Comparison of ENCODE assay signal across 18 cellular contexts in genomic region chr10:70499829-70500167, GRCh38. TPM values are rescaled to one million over a fixed set of nuclear protein-coding genes. Genes with fewer than 3 reads are reported as not detected.
DNase-seq lines count a peak whose midpoint lies in the region; ATAC-seq, FAIRE-seq and TF ChIP-seq lines count a peak whose summit lies in the region.
"Had no signal": no experiment of that assay in that cellular context is flagged by ENCODE, and none has a peak within 500 bp of the region (broad histone marks: within the 10 kb centered on the region; RNA-seq: fewer than 3 reads in every experiment).

No MANE protein-coding gene starts in this region.

- no peak for TF ChIP-seq POLR2A in HepG2 (IDR thresholded peaks at IDR 0.05; ENCODE audit: insufficient read depth in 1 of 2, low read depth in 2 of 2, low read length in 2 of 2)

- peaks cover 0 to 13% (median 0%) of the 10 kb centered on the region in 4 donors for H3K4me1 ChIP-seq in liver (ENCODE audit: control insufficient read depth in 4 of 4, insufficient read depth in 4 of 4, low read length in 3 of 4)
- H3K4me1 ChIP-seq in HepG2 (ENCODE audit: insufficient read depth, low read length) = peaks cover 29% of the 10 kb centered on the region
- H3K4me1 ChIP-seq: SJSA1 had no signal

- H3K4me3 Mint-ChIP-seq in nephron progenitor cell = no peak overlapping the region
- H3K4me3 Mint-ChIP-seq: activated naive CD4-positive, alpha-beta T cell treated with anti-CD3 and anti-CD28 coated beads, Interleukin-2, amount 50 U/mL, for 24 hours had no signal

- H2AFZ ChIP-seq in HepG2 (ENCODE audit: low read length) = no peak overlapping the region
- H2AFZ ChIP-seq: GM23248 had no signal

- TF ChIP-seq CTCF in liver (IDR thresholded peaks at IDR 0.05; ENCODE audit: low read depth, low read length, missing input control) (no peak), HepG2 (CRISPR knock-in tag; IDR thresholded peaks at IDR 0.05) (no peak), bronchial epithelial cell (IDR thresholded peaks at IDR 0.05; ENCODE audit: insufficient read depth, low read length, severe bottlenecking) (no peak), nephron progenitor cell (IDR thresholded peaks at IDR 0.05) (no peak)

- H3K27ac Mint-ChIP-seq in nephron progenitor cell = peak overlapping the region; percentile 77
- H3K27ac Mint-ChIP-seq: activated naive CD4-positive, alpha-beta T cell treated with anti-CD3 and anti-CD28 coated beads, Interleukin-2, amount 50 U/mL, for 24 hours had no signal

- no peaks in the 10 kb centered on the region for H3K9me3 Mint-ChIP-seq in nephron progenitor cell
- H3K9me3 Mint-ChIP-seq: activated naive CD4-positive, alpha-beta T cell treated with anti-CD3 and anti-CD28 coated beads, Interleukin-2, amount 50 U/mL, for 24 hours; natural killer cell treated with Interleukin-12 subunit alpha and Interleukin-12 subunit beta and Interleukin-15 and Interleukin-18, amount 100 ng/mL, for 72 hours had no signal

- in situ Hi-C loops in HepG2 (cut with HindIII; ENCODE audit: extremely low pct_ligation_motif_present, low pct_unique_long_range_greater_than_20kb) = no loop called here

- H3K79me2 ChIP-seq in HepG2 (ENCODE audit: insufficient read depth, low read length) = no peaks in the 10 kb centered on the region

- H3K4me3 ChIP-seq in liver (ENCODE audit: low read depth in 1 of 3, low read length in 3 of 3) (no peak overlapping the region), HepG2 (replicated peaks in 1 of 3; ENCODE audit: insufficient read depth in 1 of 3, low read depth in 2 of 3, low read length in 3 of 3) (no peak overlapping the region), bronchial epithelial cell (ENCODE audit: low read depth, low read length) (no peak overlapping the region)
- H3K4me3 ChIP-seq: GM23248, SJSA1 had no signal

- H3K9me3 ChIP-seq in liver (ENCODE audit: control insufficient read depth in 4 of 4, low read length in 3 of 4) (no peaks in the 10 kb centered on the region), HepG2 (ENCODE audit: low read length) (no peaks in the 10 kb centered on the region)
- H3K9me3 ChIP-seq: SJSA1 had no signal

- ATAC-seq in HepG2 = no peak; the same call in 2 of the 3 replicates

- H4K20me1 ChIP-seq in HepG2 (ENCODE audit: insufficient read depth, low read length) = no peaks in the 10 kb centered on the region

- H3K9ac ChIP-seq in liver (ENCODE audit: low read depth in 1 of 2, low read length in 2 of 2) = no peak overlapping the region
- no peak overlapping the region for H3K9ac ChIP-seq in HepG2 (ENCODE audit: insufficient read depth, low read depth, low read length)
- H3K9ac ChIP-seq: GM23248 had no signal

- H3K4me2 ChIP-seq in HepG2 (ENCODE audit: low read depth, low read length) = no peak overlapping the region

- H3K36me3 Mint-ChIP-seq in nephron progenitor cell (ENCODE audit: low read depth) = no peaks in the 10 kb centered on the region
- H3K36me3 Mint-ChIP-seq: activated naive CD4-positive, alpha-beta T cell treated with anti-CD3 and anti-CD28 coated beads, Interleukin-2, amount 50 U/mL, for 24 hours; natural killer cell treated with Interleukin-12 subunit alpha and Interleukin-12 subunit beta and Interleukin-15 and Interleukin-18, amount 100 ng/mL, for 72 hours had no signal

- peaks cover 66% of the 10 kb centered on the region for H3K4me1 Mint-ChIP-seq in nephron progenitor cell

- CTCF ChIA-PET in HepG2 (lab: Yijun Ruan, JAX; ENCODE audit: low intra/inter-chr PET ratio, low total read pairs) = no interaction called here

- DNase-seq in HepG2 (ENCODE audit: low spot score) (no peak), bronchial epithelial cell (ENCODE audit: low read depth) (no peak), nephron progenitor cell (no peak), NCI-H524 treated with DMSO at 0.1 percent for 48 hours (lab: John Stamatoyannopoulos, UW) (no peak), RCC 7860 (ENCODE audit: low spot score) (no peak), NCI-H146 treated with DMSO at 0.1 percent for 48 hours (lab: John Stamatoyannopoulos, UW; ENCODE audit: unreplicated experiment) (no peak), AG08395 (ENCODE audit: low spot score) (no peak)
- DNase-seq: activated CD8-positive, alpha-beta memory T cell treated with anti-CD3 and anti-CD28 coated beads for 24 hours; GM23248; NCI-H1436; small intestine had no signal

- POLR2A ChIA-PET in HepG2 (lab: Yijun Ruan, JAX) = no interaction called here

- H3K36me3 ChIP-seq in liver (ENCODE audit: control insufficient read depth in 4 of 4, insufficient read depth in 3 of 4, low read depth in 1 of 4, low read length in 3 of 4) (no peaks in the 10 kb centered on the region), HepG2 (replicated peaks in 1 of 2; ENCODE audit: control insufficient read depth in 1 of 2, insufficient read depth in 2 of 2, low read length in 2 of 2) (no peaks in the 10 kb centered on the region), bronchial epithelial cell (ENCODE audit: control insufficient read depth, insufficient read depth, low read length) (no peaks in the 10 kb centered on the region)
- H3K36me3 ChIP-seq: SJSA1 had no signal

- 75% methylated on average over 4 of the region's 4 CpGs for WGBS in liver
- WGBS in HepG2 (ENCODE audit: low lambda C conversion rate) = 42% methylated on average over 3 of the region's 4 CpGs

- FAIRE-seq in HepG2 (lab: Jason Lieb, UNC) (no peak), bronchial epithelial cell (lab: Jason Lieb, UNC) (peak; percentile 28), RCC 7860 (lab: Jason Lieb, UNC) (no peak)
- FAIRE-seq: colon, islet of Langerhans, small intestine, urothelium cell line had no signal

- TF ChIP-seq EP300 in HepG2 (IDR thresholded peaks at IDR 0.05; ENCODE audit: low read depth in 2 of 2, low read length in 2 of 2) (no peak), HepG2 (CRISPR knock-in tag; IDR thresholded peaks at IDR 0.05; ENCODE audit: borderline replicate concordance) (no peak)

- intact Hi-C loops in HepG2 (cut with micrococcal nuclease; ENCODE audit: unreplicated experiment) = no loop called here

- TF ChIP-seq RAD21 in liver (IDR thresholded peaks at IDR 0.05) (no peak), HepG2 (CRISPR knock-in tag; IDR thresholded peaks at IDR 0.05) (no peak)

- peaks cover 6% of the 10 kb centered on the region for H3K27me3 Mint-ChIP-seq in nephron progenitor cell (ENCODE audit: low read depth, poor library complexity)
- H3K27me3 Mint-ChIP-seq: activated naive CD4-positive, alpha-beta T cell treated with anti-CD3 and anti-CD28 coated beads, Interleukin-2, amount 50 U/mL, for 24 hours; natural killer cell treated with Interleukin-12 subunit alpha and Interleukin-12 subunit beta and Interleukin-15 and Interleukin-18, amount 100 ng/mL, for 72 hours had no signal

- no peaks in the 10 kb centered on the region for H3K27me3 ChIP-seq in liver (ENCODE audit: control insufficient read depth in 4 of 4, insufficient read depth in 4 of 4, low read length in 3 of 4)
- peaks cover 2 to 20% of the 10 kb centered on the region in 2 experiments; a peak in 3 of 5 replicates for H3K27me3 ChIP-seq in HepG2 (ENCODE audit: control insufficient read depth in 1 of 2, insufficient read depth in 2 of 2, low read length in 2 of 2)
- H3K27me3 ChIP-seq in bronchial epithelial cell (ENCODE audit: control insufficient read depth, insufficient read depth, low read length) = peaks cover 5% of the 10 kb centered on the region

- H3K27ac ChIP-seq in liver (ENCODE audit: low read depth in 1 of 2, low read length in 2 of 2) (peak overlapping the region; percentile 8 to 15), HepG2 (ENCODE audit: extremely low read length, insufficient read depth, low read length) (no peak overlapping the region)
- H3K27ac ChIP-seq: GM23248, SJSA1 had no signal

- no TSS peak for BruUV-seq in HepG2 (replicated peaks; lab: Mats Ljungman, UMichigan)

RNA-seq across cellular contexts. Expression of gene PALD1, which starts 21.2 kb away (rescaled TPM):
- total RNA-seq in liver (1 to 10 TPM; 1.7 to 4.2 TPM), HepG2 (2016; rRNA removed; fragmentation: Illumina TruSeq; extraction: Trizol) (0.06 and 0.07 TPM in 2 replicates), bronchial epithelial cell (0.13 TPM in 1 of 2 replicates, not detected in the other)
- polyA plus RNA-seq in liver (1 to 10 TPM in 1 of 2 donors, under 1 TPM in 1; 0.72 to 1.1 TPM), HepG2 (2011; rRNA removed) (0.08 and 0.09 TPM in 2 replicates)
- total RNA-seq in HepG2 (2016; cell fraction: cytosol; rRNA removed; fragmentation: Illumina TruSeq; extraction: Trizol; ENCODE audit: low read depth) = not detected in 2 replicates
- 0.04 TPM in 1 of 2 replicates, not detected in the other for total RNA-seq in HepG2 (2016; cell fraction: insoluble cytoplasmic fraction; rRNA removed; fragmentation: Illumina TruSeq; extraction: Trizol)
- 0.03 TPM in 2 replicates for total RNA-seq in HepG2 (2016; cell fraction: membrane; rRNA removed; fragmentation: Illumina TruSeq; extraction: Trizol)
- total RNA-seq in HepG2 (2016; cell fraction: nucleus; rRNA removed; fragmentation: Illumina TruSeq; extraction: Trizol) = not detected in 2 replicates
- 0.08 TPM in 2 replicates for polyA plus RNA-seq in HepG2 (2011; cell fraction: cytosol; rRNA removed)
- polyA plus RNA-seq in HepG2 (2011; cell fraction: nucleus; rRNA removed) = 0.43 and 0.50 TPM in 2 replicates
- polyA plus RNA-seq in HepG2 (2012) = 0.11 TPM in 1 of 2 replicates, not detected in the other
- polyA plus RNA-seq in HepG2 (2016; cell fraction: cytosol; fragmentation: Illumina TruSeq; extraction: Trizol; ENCODE audit: low read depth) = not detected in 2 replicates
- not detected in 2 replicates for polyA plus RNA-seq in HepG2 (2016; cell fraction: insoluble cytoplasmic fraction; fragmentation: Illumina TruSeq; extraction: Trizol; ENCODE audit: low read depth)
- polyA plus RNA-seq in HepG2 (2016; cell fraction: membrane; fragmentation: Illumina TruSeq; extraction: Trizol; ENCODE audit: low read depth) = not detected in 2 replicates
- not detected in 2 replicates for polyA plus RNA-seq in HepG2 (2016; cell fraction: nucleus; fragmentation: Illumina TruSeq; extraction: Trizol; ENCODE audit: insufficient read depth, low read depth)
- polyA minus RNA-seq in HepG2 (2011; rRNA and poly(A)+ RNA removed; ENCODE audit: low replicate concordance) = 0.05 and 0.52 TPM in 2 replicates
- not detected in 2 replicates for polyA minus RNA-seq in HepG2 (2011; cell fraction: cytosol; rRNA and poly(A)+ RNA removed)
- polyA minus RNA-seq in HepG2 (2011; cell fraction: nucleus; rRNA and poly(A)+ RNA removed) = 0.12 TPM in 1 of 2 replicates, not detected in the other
- total RNA-seq: GM23248, SJSA1 had no signal
- polyA plus RNA-seq: GM23248 had no signal

RNA-seq across cellular contexts. Expression of gene NODAL, which starts 58.3 kb away (rescaled TPM):
- total RNA-seq in liver (not detected), HepG2 (2016; rRNA removed; fragmentation: Illumina TruSeq; extraction: Trizol) (0.24 TPM in 1 of 2 replicates, not detected in the other), bronchial epithelial cell (under 0.01 TPM in 1 of 2 replicates, not detected in the other)
- polyA plus RNA-seq in liver (not detected), HepG2 (2011; rRNA removed) (not detected in 2 replicates)
- not detected in 2 replicates for total RNA-seq in HepG2 (2016; cell fraction: cytosol; rRNA removed; fragmentation: Illumina TruSeq; extraction: Trizol; ENCODE audit: low read depth)
- total RNA-seq in HepG2 (2016; cell fraction: insoluble cytoplasmic fraction; rRNA removed; fragmentation: Illumina TruSeq; extraction: Trizol) = not detected in 2 replicates
- 0.17 TPM in 1 of 2 replicates, not detected in the other for total RNA-seq in HepG2 (2016; cell fraction: membrane; rRNA removed; fragmentation: Illumina TruSeq; extraction: Trizol)
- total RNA-seq in HepG2 (2016; cell fraction: nucleus; rRNA removed; fragmentation: Illumina TruSeq; extraction: Trizol) = not detected in 2 replicates
- polyA plus RNA-seq in HepG2 (2011; cell fraction: cytosol; rRNA removed) = not detected in 2 replicates
- polyA plus RNA-seq in HepG2 (2011; cell fraction: nucleus; rRNA removed) = not detected in 2 replicates
- polyA plus RNA-seq in HepG2 (2012) = not detected in 2 replicates
- not detected in 2 replicates for polyA plus RNA-seq in HepG2 (2016; cell fraction: cytosol; fragmentation: Illumina TruSeq; extraction: Trizol; ENCODE audit: low read depth)
- not detected in 2 replicates for polyA plus RNA-seq in HepG2 (2016; cell fraction: insoluble cytoplasmic fraction; fragmentation: Illumina TruSeq; extraction: Trizol; ENCODE audit: low read depth)
- not detected in 2 replicates for polyA plus RNA-seq in HepG2 (2016; cell fraction: membrane; fragmentation: Illumina TruSeq; extraction: Trizol; ENCODE audit: low read depth)
- not detected in 2 replicates for polyA plus RNA-seq in HepG2 (2016; cell fraction: nucleus; fragmentation: Illumina TruSeq; extraction: Trizol; ENCODE audit: insufficient read depth, low read depth)
- not detected in 2 replicates for polyA minus RNA-seq in HepG2 (2011; rRNA and poly(A)+ RNA removed; ENCODE audit: low replicate concordance)
- not detected in 2 replicates for polyA minus RNA-seq in HepG2 (2011; cell fraction: cytosol; rRNA and poly(A)+ RNA removed)
- not detected in 2 replicates for polyA minus RNA-seq in HepG2 (2011; cell fraction: nucleus; rRNA and poly(A)+ RNA removed)
- total RNA-seq: GM23248; natural killer cell treated with Interleukin-12 subunit alpha and Interleukin-12 subunit beta and Interleukin-15 and Interleukin-18, amount 100 ng/mL, for 72 hours; SJSA1 had no signal
- polyA plus RNA-seq: GM23248 had no signal
